In the genomic region with DNA sequence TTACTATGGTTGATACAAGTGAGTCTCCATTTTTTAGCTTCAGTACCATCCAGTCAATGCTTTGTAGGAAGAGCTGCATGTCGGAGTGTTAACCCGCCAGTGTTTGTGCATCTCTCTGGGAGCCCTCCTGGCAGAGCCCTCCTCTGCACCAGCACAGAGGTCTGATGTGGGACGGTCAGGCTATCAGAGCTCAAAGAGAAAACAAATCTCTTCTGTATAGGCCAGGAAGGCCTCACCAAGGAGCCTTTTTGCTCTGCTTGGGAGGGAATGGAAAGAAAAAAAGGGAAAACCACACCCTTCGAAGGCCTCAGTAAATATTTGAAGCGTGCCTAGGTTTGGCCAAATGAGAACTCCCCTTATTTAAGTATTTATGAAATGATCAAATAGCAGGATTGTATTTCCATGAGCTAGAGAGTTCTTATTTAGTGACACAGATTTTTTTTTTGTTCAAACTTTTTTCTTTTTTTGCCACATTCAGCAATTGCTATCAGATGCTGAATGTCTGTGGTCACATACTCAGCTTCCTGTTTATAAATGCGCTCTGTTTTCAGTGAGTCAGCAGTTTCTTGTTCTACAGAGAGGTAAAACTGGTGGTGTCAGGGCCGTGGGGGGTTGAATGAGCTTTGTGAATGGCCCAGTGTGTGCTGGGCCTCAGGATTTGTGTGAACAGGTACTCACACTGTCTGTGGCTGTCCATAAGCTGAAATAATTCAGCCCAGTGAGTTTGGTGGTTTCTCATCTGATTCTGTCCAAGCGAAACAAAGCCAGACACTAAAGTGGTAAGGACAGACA, we compare ENCODE assay signal across 8 cellular contexts.
DNase-seq lines count a peak whose midpoint lies in the region; ATAC-seq and TF ChIP-seq lines count a peak whose summit lies in the region.

No MANE protein-coding gene starts in this region.

- TF ChIP-seq CTCF in brain (conservative IDR thresholded peaks at IDR 0.05) (no peak), kidney epithelial cell (IDR thresholded peaks at IDR 0.05; ENCODE audit: insufficient read depth, low read length, poor library complexity, severe bottlenecking) (no peak)

- H3K4me3 Mint-ChIP-seq in brain = no peak overlapping the region

- no peaks in the 10 kb centered on the region for H3K36me3 Mint-ChIP-seq in brain

- peaks cover 13% of the 10 kb centered on the region for H3K4me1 Mint-ChIP-seq in brain

- no peak overlapping the region for H3K4me3 ChIP-seq in kidney epithelial cell (ENCODE audit: low read depth, low read length)

- peak overlapping the region in 3 of 5 experiments; percentile 82 to 87 (median 82) for H3K27ac Mint-ChIP-seq in brain

- H3K27me3 Mint-ChIP-seq in brain = no peaks in the 10 kb centered on the region

- H3K9me3 Mint-ChIP-seq in brain = no peaks in the 10 kb centered on the region

- no peaks in the 10 kb centered on the region for H3K27me3 ChIP-seq in kidney epithelial cell (ENCODE audit: control insufficient read depth, insufficient read depth, low read length)

- H3K36me3 ChIP-seq in kidney epithelial cell (ENCODE audit: control insufficient read depth, insufficient read depth, low read length) = no peaks in the 10 kb centered on the region

- ATAC-seq in HG03280 (IDR thresholded peaks at IDR 0.05; ENCODE audit: unreplicated experiment) = peak; percentile 76

- DNase-seq in NCI-H2029 (lab: John Stamatoyannopoulos, UW) (peak; percentile 3), NCI-H2029 treated with DMSO at 0.1 percent for 48 hours (lab: John Stamatoyannopoulos, UW) (no peak), T-helper 1 cell (peak in 4 of 5 donors; percentile 12 to 93 (median 24)), kidney epithelial cell (ENCODE audit: low read depth) (peak; percentile 85), NCI-H2196 treated with DMSO at 0.1 percent for 48 hours (lab: John Stamatoyannopoulos, UW; ENCODE audit: unreplicated experiment) (no peak)
- DNase-seq in stimulated activated CD4-positive, alpha-beta T cell treated with anti-CD3 and anti-CD28 coated beads, Interleukin-4, amount 100 ng/mL, for 4 hours = peak; percentile 7 to 37

Comparison
In these comparisons a context has a peak if more than half of its experiments do, and no peak if none do; other contexts are left out.
1. DNase-seq: peak in NCI-H2029 (single experiment), T-helper 1 cell (4 of 5), kidney epithelial cell (single experiment) and stimulated activated CD4-positive, alpha-beta T cell treated with anti-CD3 and anti-CD28 coated beads, Interleukin-4, amount 100 ng/mL, for 4 hours (2 of 2); none in NCI-H2029 treated with DMSO at 0.1 percent for 48 hours (single experiment) and NCI-H2196 treated with DMSO at 0.1 percent for 48 hours (single experiment).